ENCODE assay signal across 8 cellular contexts in genomic region chr19:44587863-44588752, GRCh38. TPM values are rescaled to one million over a fixed set of nuclear protein-coding genes. Genes with fewer than 3 reads are reported as not detected.
A peak's percentile ranks its signal among the peaks of the same experiment; 100 is the strongest.
DNase-seq lines count a peak whose midpoint lies in the region; ATAC-seq and TF ChIP-seq lines count a peak whose summit lies in the region.

No MANE protein-coding gene starts in this region.

- peak in 3 of 8 donors; percentile 31 to 55 (median 32) for ATAC-seq in heart right ventricle
- peak; percentile 80 for ATAC-seq in foreskin keratinocyte
- no peak for ATAC-seq in GM18858 (IDR thresholded peaks at IDR 0.05; ENCODE audit: unreplicated experiment)
- ATAC-seq in HG03175 (IDR thresholded peaks at IDR 0.05; ENCODE audit: unreplicated experiment): no peak

- H3K9me3 ChIP-seq in heart right ventricle (peaks cover 0 to 5% (median 0%) of the 10 kb centered on the region in 11 donors), right atrium auricular region (no peaks in the 10 kb centered on the region)

- H3K4me3 ChIP-seq in heart right ventricle (no peak overlapping the region), right atrium auricular region (no peak overlapping the region)

- H3K27ac ChIP-seq in heart right ventricle (peak overlapping the region in 6 of 10 donors; percentile 9 to 59 (median 30)), right atrium auricular region (peak overlapping the region in 1 of 2 donors; percentile 87), foreskin keratinocyte (no peak overlapping the region)

- intact Hi-C loops in heart right ventricle (cut with DNase I): loop anchor here in 1 of 10 donors (5.0 kb wide), 1 partner anchor 69 kb away; no protein-coding TSS in a partner anchor

- no peaks in the 10 kb centered on the region for H3K4me1 Mint-ChIP-seq in type B pancreatic cell (ENCODE audit: unreplicated experiment)

- no peaks in the 10 kb centered on the region for H3K27me3 Mint-ChIP-seq in type B pancreatic cell

- no peaks in the 10 kb centered on the region for H3K9me3 Mint-ChIP-seq in type B pancreatic cell

- no peaks in the 10 kb centered on the region for H3K36me3 Mint-ChIP-seq in type B pancreatic cell

- TF ChIP-seq CTCF in heart right ventricle (IDR thresholded peaks at IDR 0.05) (peak in 5 of 9 donors; percentile 13 to 45 (median 32)), right atrium auricular region (IDR thresholded peaks at IDR 0.05) (peak in 1 of 2 donors; percentile 40), foreskin keratinocyte (conservative IDR thresholded peaks at IDR 0.05) (peak; percentile 64), type B pancreatic cell (conservative IDR thresholded peaks at IDR 0.05) (no peak)

- no peaks in the 10 kb centered on the region for H3K36me3 ChIP-seq in heart right ventricle
- H3K36me3 ChIP-seq in right atrium auricular region: no peaks in the 10 kb centered on the region

- H3K27ac Mint-ChIP-seq in type B pancreatic cell: peak overlapping the region; percentile 87

- H3K4me3 Mint-ChIP-seq in type B pancreatic cell: no peak overlapping the region

- H3K4me1 ChIP-seq in heart right ventricle (peaks cover 0 to 30% (median 4%) of the 10 kb centered on the region in 9 donors), right atrium auricular region (peaks cover 0 to 16% of the 10 kb centered on the region in 2 donors), foreskin keratinocyte (peaks cover 13% of the 10 kb centered on the region)

- 90 to 95% methylated on average over 2 of the region's 2 CpGs for WGBS in heart right ventricle, 2 donors

- DNase-seq in heart right ventricle (no peak), right atrium auricular region (ENCODE audit: low spot score) (no peak), SW480 (ENCODE audit: low spot score) (peak; percentile 99), foreskin keratinocyte (peak; percentile 85 to 91), type B pancreatic cell (ENCODE audit: extremely low spot score, unreplicated experiment) (no peak), activated gamma-delta T cell treated with Interleukin-2 at 50 U/mL for 16 hours (no peak)

- no peaks in the 10 kb centered on the region for H3K27me3 ChIP-seq in heart right ventricle
- H3K27me3 ChIP-seq in right atrium auricular region: no peaks in the 10 kb centered on the region
- no peaks in the 10 kb centered on the region for H3K27me3 ChIP-seq in foreskin keratinocyte

RNA-seq across cellular contexts. Expression of gene IGSF23, which starts 25.3 kb away (rescaled TPM):
- not detected for total RNA-seq in heart right ventricle
- under 1 TPM in 1 of 2 donors, not detected in 1; 0.86 TPM for polyA plus RNA-seq in heart right ventricle
- not detected for total RNA-seq in right atrium auricular region
- not detected in 2 replicates for total RNA-seq in foreskin keratinocyte
- polyA plus RNA-seq in foreskin keratinocyte: not detected in 2 replicates
- 0.93 TPM in 1 of 2 replicates, not detected in the other for total RNA-seq in type B pancreatic cell (ENCODE audit: low replicate concordance)

RNA-seq across cellular contexts. Expression of gene PVR, which starts 55.6 kb away (rescaled TPM):
- total RNA-seq in heart right ventricle: 100 to 1,000 TPM in 1 of 10 donors, 10 to 100 TPM in 9; 38.3 to 108 (median 41.8) TPM
- 10 to 100 TPM; 47.3 to 74.8 TPM for polyA plus RNA-seq in heart right ventricle
- total RNA-seq in right atrium auricular region: 100 to 1,000 TPM in 1 of 2 donors, 10 to 100 TPM in 1; 72.4 to 104 TPM
- 55.8 and 61.8 TPM in 2 replicates for total RNA-seq in foreskin keratinocyte
- 36.3 and 36.4 TPM in 2 replicates for polyA plus RNA-seq in foreskin keratinocyte
- total RNA-seq in type B pancreatic cell (ENCODE audit: low replicate concordance): 29.7 and 38.6 TPM in 2 replicates

RNA-seq across cellular contexts. Expression of gene CEACAM20, which starts 58.6 kb away (rescaled TPM):
- total RNA-seq in heart right ventricle (not detected), right atrium auricular region (not detected), foreskin keratinocyte (not detected in 2 replicates), type B pancreatic cell (ENCODE audit: low replicate concordance) (2.3 TPM in 1 of 2 replicates, not detected in the other)
- polyA plus RNA-seq in heart right ventricle (not detected), foreskin keratinocyte (not detected in 2 replicates)

Comparison
In these comparisons a context has a peak if more than half of its experiments do, and no peak if none do; other contexts are left out.
1. DNase-seq: peak in SW480 (single experiment) and foreskin keratinocyte (2 of 2); none in heart right ventricle (0 of 2), right atrium auricular region (single experiment), type B pancreatic cell (single experiment) and activated gamma-delta T cell treated with Interleukin-2 at 50 U/mL for 16 hours (single experiment).